ENCODE assay signal across 8 cellular contexts in genomic region chr16:20740901-20741491, GRCh38. TPM values are rescaled to one million over a fixed set of nuclear protein-coding genes. Genes with fewer than 3 reads are reported as not detected.
A peak's percentile ranks its signal among the peaks of the same experiment; 100 is the strongest.
DNase-seq lines count a peak whose midpoint lies in the region; ATAC-seq, FAIRE-seq and TF ChIP-seq lines count a peak whose summit lies in the region.

No MANE protein-coding gene starts in this region.

- H3K27me3 ChIP-seq in bronchial epithelial cell (ENCODE audit: control insufficient read depth, insufficient read depth, low read length) = no peaks in the 10 kb centered on the region

- TF ChIP-seq CTCF in activated B cell treated with CpG ODN at 0.5 μM for 24 hours (IDR thresholded peaks at IDR 0.05) (no peak), bronchial epithelial cell (IDR thresholded peaks at IDR 0.05; ENCODE audit: insufficient read depth, low read length, severe bottlenecking) (no peak)

- H3K9me3 Mint-ChIP-seq in activated B cell treated with CpG ODN at 0.5 μM for 24 hours = no peaks in the 10 kb centered on the region

- peak; percentile 87 for ATAC-seq in GM18867 (IDR thresholded peaks at IDR 0.05; ENCODE audit: unreplicated experiment)
- ATAC-seq in HG03095 (IDR thresholded peaks at IDR 0.05; ENCODE audit: unreplicated experiment) = peak; percentile 81
- ATAC-seq in activated B cell treated with CpG ODN at 0.5 μM for 24 hours (ENCODE audit: low read depth) = peak; percentile 82

- H3K4me3 ChIP-seq in bronchial epithelial cell (ENCODE audit: low read depth, low read length) = peak overlapping the region; percentile 99

- peak overlapping the region; percentile 94 for H3K4me3 Mint-ChIP-seq in activated B cell treated with CpG ODN at 0.5 μM for 24 hours

- in situ Hi-C loops in ACHN (cut with HindIII; ENCODE audit: low pct_ligation_motif_present, low pct_unique_long_range_greater_than_20kb, low sequenced_read_pairs) = no loop called here

- peak; percentile 85 for DNase-seq in ACHN
- DNase-seq in NCI-H2227 (lab: John Stamatoyannopoulos, UW; ENCODE audit: unreplicated experiment) = peak; percentile 86
- DNase-seq in activated B cell treated with CpG ODN at 0.5 μM for 24 hours = peak; percentile 87
- DNase-seq in bronchial epithelial cell (ENCODE audit: low read depth) = peak; percentile 67
- peak; percentile 81 for DNase-seq in inferior parietal cortex (ENCODE audit: extremely low spot score)
- DNase-seq in stimulated activated CD4-positive, alpha-beta T cell treated with anti-CD3 and anti-CD28 coated beads, Interleukin-12 subunit alpha, Interleukin-12 subunit beta, amount 100 ng/mL, for 24 hours (ENCODE audit: low read depth in 2 of 2) = peak; percentile 85

- peaks cover 27% of the 10 kb centered on the region for H3K4me1 Mint-ChIP-seq in activated B cell treated with CpG ODN at 0.5 μM for 24 hours

- POLR2A ChIA-PET in activated B cell treated with CpG ODN at 0.5 μM for 24 hours (lab: Charles Lee) = interaction anchor here (0.6 to 2.6 kb wide), 8 partner anchors 8 to 1268 kb away, joined by 3 to 19 read pairs (median 4); partner anchors contain the start of genes ACSM3, ERI2, REXO5 and VPS35L

- CTCF ChIA-PET in activated B cell treated with CpG ODN at 0.5 μM for 24 hours (lab: Charles Lee) = interaction anchor here (1.0 to 1.2 kb wide), 2 partner anchors 8 to 64 kb away, joined by 3 to 5 read pairs; no protein-coding TSS in a partner anchor

- no peaks in the 10 kb centered on the region for H3K27me3 Mint-ChIP-seq in activated B cell treated with CpG ODN at 0.5 μM for 24 hours

- no peak for FAIRE-seq in bronchial epithelial cell (lab: Jason Lieb, UNC)

- H3K36me3 Mint-ChIP-seq in activated B cell treated with CpG ODN at 0.5 μM for 24 hours (ENCODE audit: low read depth) = peaks cover 34% of the 10 kb centered on the region

- peaks cover 11% of the 10 kb centered on the region for H3K36me3 ChIP-seq in bronchial epithelial cell (ENCODE audit: control insufficient read depth, insufficient read depth, low read length)

- intact Hi-C loops in activated B cell treated with CpG ODN at 0.5 μM for 24 hours (cut with micrococcal nuclease) = loop anchor here (1.0 to 2.0 kb wide), 6 partner anchors 23 to 1218 kb away; partner anchors contain the start of genes ACSM3, CCP110, DCUN1D3 and ERI2

- peak overlapping the region; percentile 95 for H3K27ac Mint-ChIP-seq in activated B cell treated with CpG ODN at 0.5 μM for 24 hours

RNA-seq across cellular contexts. Expression of gene THUMPD1, which starts 0.6 kb away (rescaled TPM):
- 41.1 and 42.2 TPM in 2 replicates for total RNA-seq in activated B cell treated with CpG ODN at 0.5 μM for 24 hours
- total RNA-seq in bronchial epithelial cell = 82.8 and 105 TPM in 2 replicates

RNA-seq across cellular contexts. Expression of gene ACSM3, which starts 22.8 kb away (rescaled TPM):
- total RNA-seq in activated B cell treated with CpG ODN at 0.5 μM for 24 hours (12.8 and 13.6 TPM in 2 replicates), bronchial epithelial cell (1.8 and 4.6 TPM in 2 replicates)

RNA-seq across cellular contexts. Expression of gene ACSM1, which starts 43.5 kb away (rescaled TPM):
- total RNA-seq in activated B cell treated with CpG ODN at 0.5 μM for 24 hours = 0.44 and 0.60 TPM in 2 replicates
- under 0.01 and 0.26 TPM in 2 replicates for total RNA-seq in bronchial epithelial cell

Comparison
In these comparisons a context has a peak if more than half of its experiments do, and no peak if none do; other contexts are left out.
1. Peak in every context shown above with its lines: DNase-seq, ATAC-seq and H3K4me3 ChIP-seq.